ENCODE assay signal across 35 cellular contexts in genomic region chr5:102080288-102080687, GRCh38.
"Had no signal": no experiment of that assay in that cellular context is flagged by ENCODE, and none has a peak within 500 bp of the region (broad histone marks: within the 10 kb centered on the region; RNA-seq: fewer than 3 reads in every experiment).

No MANE protein-coding gene starts in this region.

- DNase-seq: Karpas-422, Kasumi-1, MG63, MM.1S, MV-4-11, NCI-H1048, NCI-H1092, NCI-H1092 treated with DMSO at 0.1 percent for 48 hours, NCI-H1105, NCI-H1105 treated with DMSO at 0.1 percent for 48 hours, NCI-H1417, NCI-H1417 treated with DMSO at 0.1 percent for 48 hours, NCI-H1436, NCI-H1436 treated with DMSO at 0.1 percent for 48 hours, NCI-H146, NCI-H1694, NCI-H1694 treated with DMSO at 0.1 percent for 48 hours, NCI-H187, NCI-H187 treated with DMSO at 0.1 percent for 48 hours, NCI-H1930, NCI-H2029, NCI-H2029 treated with DMSO at 0.1 percent for 48 hours, NCI-H2081, NCI-H2081 treated with DMSO at 0.1 percent for 48 hours, NCI-H2107, NCI-H2171, NCI-H2171 treated with DMSO at 0.1 percent for 48 hours, NCI-H2227 treated with DMSO at 0.1 percent for 48 hours, NCI-H226, NCI-H345, NCI-H446, NCI-H446 treated with DMSO at 0.1 percent for 48 hours, NCI-H510A, NCI-H510A treated with DMSO at 0.1 percent for 48 hours, NCI-H524 had no signal

- H3K9me3 ChIP-seq: MG63 had no signal

- H3K27me3 ChIP-seq: MG63 had no signal

- H3K4me3 ChIP-seq: MG63 had no signal

- H3K36me3 ChIP-seq: MG63 had no signal
